ENCODE assay signal across 11 cellular contexts in the genomic region with DNA sequence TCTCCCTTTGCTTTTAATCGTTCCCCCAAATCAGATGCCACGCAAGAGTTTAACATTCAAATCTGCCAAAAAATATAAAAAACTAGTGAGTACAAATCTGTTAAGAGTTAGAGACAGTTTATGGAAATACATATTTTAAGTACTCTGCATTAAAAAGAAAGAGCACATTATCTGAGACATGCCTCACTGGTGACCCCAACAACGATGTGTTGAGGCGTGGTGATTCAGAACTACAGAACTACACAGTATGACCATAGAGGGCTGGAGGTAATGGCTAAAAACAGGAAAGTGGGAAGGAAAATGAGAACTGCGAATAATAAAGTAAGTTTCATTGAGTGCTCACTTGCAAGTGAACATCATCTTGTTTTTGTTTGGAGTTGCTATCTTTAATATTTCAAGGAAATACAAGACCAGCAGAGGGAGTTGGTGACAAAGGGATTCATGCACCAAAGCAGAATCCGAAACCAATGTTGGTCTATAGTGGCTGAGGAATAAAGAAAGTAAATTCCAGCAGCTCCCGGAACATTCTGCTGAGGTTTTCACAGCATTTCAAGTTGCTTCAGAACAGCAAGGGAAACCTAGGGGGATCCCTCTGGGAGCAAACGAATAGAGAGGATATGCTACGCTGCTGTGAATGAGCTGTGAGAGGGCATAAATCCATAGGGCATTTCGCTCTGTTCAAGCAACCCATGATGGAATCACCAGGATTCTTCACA.
A peak's percentile ranks its signal among the peaks of the same experiment; 100 is the strongest.
DNase-seq lines count a peak whose midpoint lies in the region; ATAC-seq, FAIRE-seq and TF ChIP-seq lines count a peak whose summit lies in the region.
"Had no signal": no experiment of that assay in that cellular context is flagged by ENCODE, and none has a peak within 500 bp of the region (broad histone marks: within the 10 kb centered on the region; RNA-seq: fewer than 3 reads in every experiment).

No MANE protein-coding gene starts in this region.

- H3K27me3 ChIP-seq in ACC112 (ENCODE audit: insufficient read depth, low read length) = peaks cover 52% of the 10 kb centered on the region
- no peaks in the 10 kb centered on the region for H3K27me3 ChIP-seq in brain microvascular endothelial cell (replicated peaks)
- no peaks in the 10 kb centered on the region for H3K27me3 ChIP-seq in mesendoderm (ENCODE audit: insufficient read depth, low read length, poor library complexity)
- H3K27me3 ChIP-seq: spleen had no signal

- H3K4me1 Mint-ChIP-seq in HFFc6 (ENCODE audit: low read depth) = no peaks in the 10 kb centered on the region
- no peaks in the 10 kb centered on the region for H3K4me1 Mint-ChIP-seq in activated CD4-positive, alpha-beta memory T cell treated with anti-CD3 and anti-CD28 coated beads for 36 hours (ENCODE audit: low read depth)
- H3K4me1 Mint-ChIP-seq: activated naive CD8-positive, alpha-beta T cell treated with anti-CD3 and anti-CD28 coated beads, Interleukin-2, amount 50 U/mL, for 24 hours had no signal

- no peak overlapping the region for H3K18ac ChIP-seq in mesendoderm (ENCODE audit: low read length)

- no peak overlapping the region for H3K23ac ChIP-seq in mesendoderm (ENCODE audit: low read length)

- no peak overlapping the region for H2BK120ac ChIP-seq in mesendoderm (ENCODE audit: low read depth, low read length)

- no peaks in the 10 kb centered on the region for H3K79me2 ChIP-seq in ACC112 (ENCODE audit: control insufficient read depth, insufficient read depth, low read length, unreplicated experiment)
- no peaks in the 10 kb centered on the region for H3K79me2 ChIP-seq in mesendoderm (ENCODE audit: control insufficient read depth, insufficient read depth, low read length)

- H3K4me3 Mint-ChIP-seq in HFFc6 = peak overlapping the region; percentile 66; the same call in 1 of the 2 replicates
- H3K4me3 Mint-ChIP-seq in activated CD4-positive, alpha-beta memory T cell treated with anti-CD3 and anti-CD28 coated beads for 36 hours = no peak overlapping the region
- H3K4me3 Mint-ChIP-seq: activated naive CD8-positive, alpha-beta T cell treated with anti-CD3 and anti-CD28 coated beads, Interleukin-2, amount 50 U/mL, for 24 hours had no signal

- H3K4ac ChIP-seq in mesendoderm (ENCODE audit: low read depth, low read length) = no peak overlapping the region

- H3K27ac ChIP-seq in ACC112 (ENCODE audit: low read depth, low read length) (no peak overlapping the region), brain microvascular endothelial cell (no peak overlapping the region), mesendoderm (ENCODE audit: low read depth, low read length) (no peak overlapping the region)
- H3K27ac ChIP-seq: spleen had no signal

- H3K4me1 ChIP-seq in ACC112 (ENCODE audit: control insufficient read depth, insufficient read depth, low read length, unreplicated experiment) = no peaks in the 10 kb centered on the region
- no peaks in the 10 kb centered on the region for H3K4me1 ChIP-seq in mesendoderm (ENCODE audit: control insufficient read depth, low read depth, low read length)

- peak overlapping the region; percentile 95 for H2AFZ ChIP-seq in ACC112 (ENCODE audit: low read length, unreplicated experiment)

- TF ChIP-seq CTCF in HFFc6 (IDR thresholded peaks at IDR 0.05) = peak; percentile 43; the same call in 1 of the 2 replicates
- TF ChIP-seq CTCF in brain microvascular endothelial cell (IDR thresholded peaks at IDR 0.05; ENCODE audit: low read depth, low read length, missing control alignments) = peak; percentile 23

- peaks cover 11% of the 10 kb centered on the region; the same call in 1 of the 2 replicates for H3K9me3 Mint-ChIP-seq in HFFc6
- no peaks in the 10 kb centered on the region for H3K9me3 Mint-ChIP-seq in activated CD4-positive, alpha-beta memory T cell treated with anti-CD3 and anti-CD28 coated beads for 36 hours
- H3K9me3 Mint-ChIP-seq: activated naive CD8-positive, alpha-beta T cell treated with anti-CD3 and anti-CD28 coated beads, Interleukin-2, amount 50 U/mL, for 24 hours had no signal

- no peak overlapping the region for H3K9ac ChIP-seq in mesendoderm (ENCODE audit: low read length)

- no peak for DNase-seq in HFFc6
- DNase-seq in brain microvascular endothelial cell = peak; percentile 5
- DNase-seq in mesendoderm = peak; percentile 51
- DNase-seq in NOMO-1 treated with dmso at 0.1 percent for 144 hours (lab: John Stamatoyannopoulos, UW; ENCODE audit: unreplicated experiment) = no peak
- DNase-seq in activated CD4-positive, alpha-beta memory T cell treated with anti-CD3 and anti-CD28 coated beads for 36 hours = no peak
- DNase-seq in RCC 7860 (ENCODE audit: low spot score) = no peak
- DNase-seq: activated naive CD8-positive, alpha-beta T cell treated with anti-CD3 and anti-CD28 coated beads, Interleukin-2, amount 50 U/mL, for 24 hours; NCI-H2171 treated with DMSO at 0.1 percent for 48 hours; spleen had no signal

- intact Hi-C loops in activated CD4-positive, alpha-beta memory T cell treated with anti-CD3 and anti-CD28 coated beads for 36 hours (cut with micrococcal nuclease) = no loop called here

- WGBS in mesendoderm (ENCODE audit: extremely low coverage, insufficient coverage, low lambda C conversion rate) = no CpG with 5 or more reads among the region's 10 CpGs

- no peak overlapping the region for H3K27ac Mint-ChIP-seq in HFFc6
- no peak overlapping the region for H3K27ac Mint-ChIP-seq in activated CD4-positive, alpha-beta memory T cell treated with anti-CD3 and anti-CD28 coated beads for 36 hours
- H3K27ac Mint-ChIP-seq: activated naive CD8-positive, alpha-beta T cell treated with anti-CD3 and anti-CD28 coated beads, Interleukin-2, amount 50 U/mL, for 24 hours had no signal

- POLR2A ChIA-PET in activated CD4-positive, alpha-beta memory T cell treated with anti-CD3 and anti-CD28 coated beads for 36 hours (lab: Charles Lee) = no interaction called here

- H3K4me2 ChIP-seq in mesendoderm (ENCODE audit: low read length) = no peak overlapping the region

- in situ Hi-C loops in brain microvascular endothelial cell (cut with HindIII; ENCODE audit: low pct_ligation_motif_present, low sequenced_read_pairs) = no loop called here

- H3K79me1 ChIP-seq in mesendoderm (ENCODE audit: low read length) = no peaks in the 10 kb centered on the region

- H3K56ac ChIP-seq in mesendoderm (ENCODE audit: low read length) = no peak overlapping the region

- no peaks in the 10 kb centered on the region; the same call in 1 of the 2 replicates for H3K27me3 Mint-ChIP-seq in HFFc6 (ENCODE audit: insufficient read depth)
- H3K27me3 Mint-ChIP-seq in activated CD4-positive, alpha-beta memory T cell treated with anti-CD3 and anti-CD28 coated beads for 36 hours = peaks cover 3% of the 10 kb centered on the region

- H4K8ac ChIP-seq in mesendoderm (ENCODE audit: low read depth, low read length) = no peak overlapping the region

- no peak overlapping the region for H2BK15ac ChIP-seq in mesendoderm (replicated peaks; ENCODE audit: low read depth)

- H3K36me3 ChIP-seq in ACC112 (ENCODE audit: insufficient read depth, low read length) (no peaks in the 10 kb centered on the region), brain microvascular endothelial cell (replicated peaks) (no peaks in the 10 kb centered on the region), mesendoderm (ENCODE audit: control insufficient read depth, insufficient read depth, low read length) (no peaks in the 10 kb centered on the region)
- H3K36me3 ChIP-seq: spleen had no signal

- no peak overlapping the region for H2BK5ac ChIP-seq in mesendoderm (ENCODE audit: low read length)

- H3K4me3 ChIP-seq in ACC112 (ENCODE audit: low read depth, low read length) = peak overlapping the region; percentile 86
- H3K4me3 ChIP-seq in brain microvascular endothelial cell (ENCODE audit: low read depth, low read length) = no peak overlapping the region
- H3K4me3 ChIP-seq in mesendoderm (ENCODE audit: low read length) = no peak overlapping the region
- H3K4me3 ChIP-seq: spleen had no signal

- H2AK5ac ChIP-seq in mesendoderm (ENCODE audit: low read length) = no peak overlapping the region

- no peaks in the 10 kb centered on the region for H3K36me3 Mint-ChIP-seq in HFFc6 (ENCODE audit: low read depth)
- H3K36me3 Mint-ChIP-seq in activated CD4-positive, alpha-beta memory T cell treated with anti-CD3 and anti-CD28 coated beads for 36 hours = no peaks in the 10 kb centered on the region

- H4K5ac ChIP-seq in mesendoderm (ENCODE audit: low read length) = no peak overlapping the region

- no peak for FAIRE-seq in RCC 7860 (lab: Jason Lieb, UNC)

- CTCF ChIA-PET in activated CD4-positive, alpha-beta memory T cell treated with anti-CD3 and anti-CD28 coated beads for 36 hours (lab: Charles Lee) = no interaction called here

- ATAC-seq in GM19397 (IDR thresholded peaks at IDR 0.05; ENCODE audit: unreplicated experiment) = no peak
- ATAC-seq: activated naive CD8-positive, alpha-beta T cell treated with anti-CD3 and anti-CD28 coated beads, Interleukin-2, amount 50 U/mL, for 24 hours had no signal

Comparison
In these comparisons a context has a peak if more than half of its experiments do, and no peak if none do; other contexts are left out.
1. DNase-seq: peak in brain microvascular endothelial cell (single experiment) and mesendoderm (single experiment); none in HFFc6 (single experiment), NOMO-1 treated with dmso at 0.1 percent for 144 hours (single experiment), activated CD4-positive, alpha-beta memory T cell treated with anti-CD3 and anti-CD28 coated beads for 36 hours (single experiment) and RCC 7860 (single experiment).